Comparison of ENCODE assay signal across 1 cellular context in the genomic region with DNA sequence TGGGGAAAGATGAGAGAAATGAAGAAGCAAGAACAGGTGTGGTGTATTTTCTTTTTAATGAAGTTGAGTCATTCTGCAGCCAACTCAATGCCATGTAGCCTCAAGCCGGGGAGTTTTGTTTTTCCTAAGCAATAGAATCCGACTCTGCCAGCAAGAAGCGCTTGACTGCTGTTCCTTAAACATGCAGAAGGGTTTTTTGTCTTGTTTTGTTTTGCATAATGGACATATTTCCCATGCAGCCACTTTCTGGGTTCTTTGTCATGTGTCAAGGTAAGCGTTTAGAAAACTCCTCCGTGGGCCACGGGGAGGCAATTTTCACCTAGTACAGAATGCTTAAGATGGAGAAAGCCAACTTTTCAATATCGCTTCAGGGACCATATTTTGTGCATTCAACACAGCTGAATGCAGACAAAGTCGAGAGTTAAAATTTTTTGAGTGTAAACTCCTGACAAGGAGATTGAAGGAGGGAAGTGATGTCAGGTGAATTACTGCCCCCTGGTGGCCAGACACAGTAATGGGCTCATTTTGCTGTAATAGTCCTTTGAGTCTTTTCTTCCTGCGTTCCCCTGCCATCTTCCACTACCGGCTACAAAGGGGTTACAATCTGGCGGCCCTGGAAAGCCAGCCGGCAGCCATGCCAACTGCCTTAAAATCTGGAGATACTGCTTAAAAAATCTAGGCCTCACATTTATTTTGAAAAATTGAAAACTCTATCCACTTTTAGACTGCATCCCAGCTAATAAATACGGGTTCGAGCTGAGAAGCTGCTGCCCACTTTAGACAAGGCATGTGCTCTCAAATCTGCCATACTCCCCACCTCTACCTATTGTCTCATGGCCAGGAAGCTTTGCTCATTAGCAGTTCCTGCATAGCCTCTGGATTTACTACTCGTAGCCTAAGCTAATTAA.
A peak's percentile ranks its signal among the peaks of the same experiment; 100 is the strongest.
TF ChIP-seq lines count a peak whose summit lies in the region.

No MANE protein-coding gene starts in this region.

TF ChIP-seq in H1, 55 proteins besides CTCF, POLR2A, EP300 and RAD21:
- TF ChIP-seq, protein P1, sequence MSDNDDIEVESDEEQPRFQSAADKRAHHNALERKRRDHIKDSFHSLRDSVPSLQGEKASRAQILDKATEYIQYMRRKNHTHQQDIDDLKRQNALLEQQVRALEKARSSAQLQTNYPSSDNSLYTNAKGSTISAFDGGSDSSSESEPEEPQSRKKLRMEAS (IDR thresholded peaks at IDR 0.05) = peak; percentile 21; the same call in 1 of the 2 replicates
- no peak for TF ChIP-seq KDM5A (IDR thresholded peaks at IDR 0.05; ENCODE audit: low read length)
- TF ChIP-seq, protein P2, sequence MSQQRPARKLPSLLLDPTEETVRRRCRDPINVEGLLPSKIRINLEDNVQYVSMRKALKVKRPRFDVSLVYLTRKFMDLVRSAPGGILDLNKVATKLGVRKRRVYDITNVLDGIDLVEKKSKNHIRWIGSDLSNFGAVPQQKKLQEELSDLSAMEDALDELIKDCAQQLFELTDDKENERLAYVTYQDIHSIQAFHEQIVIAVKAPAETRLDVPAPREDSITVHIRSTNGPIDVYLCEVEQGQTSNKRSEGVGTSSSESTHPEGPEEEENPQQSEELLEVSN (IDR thresholded peaks at IDR 0.05) = peak; percentile 44
- TF ChIP-seq, protein P3, sequence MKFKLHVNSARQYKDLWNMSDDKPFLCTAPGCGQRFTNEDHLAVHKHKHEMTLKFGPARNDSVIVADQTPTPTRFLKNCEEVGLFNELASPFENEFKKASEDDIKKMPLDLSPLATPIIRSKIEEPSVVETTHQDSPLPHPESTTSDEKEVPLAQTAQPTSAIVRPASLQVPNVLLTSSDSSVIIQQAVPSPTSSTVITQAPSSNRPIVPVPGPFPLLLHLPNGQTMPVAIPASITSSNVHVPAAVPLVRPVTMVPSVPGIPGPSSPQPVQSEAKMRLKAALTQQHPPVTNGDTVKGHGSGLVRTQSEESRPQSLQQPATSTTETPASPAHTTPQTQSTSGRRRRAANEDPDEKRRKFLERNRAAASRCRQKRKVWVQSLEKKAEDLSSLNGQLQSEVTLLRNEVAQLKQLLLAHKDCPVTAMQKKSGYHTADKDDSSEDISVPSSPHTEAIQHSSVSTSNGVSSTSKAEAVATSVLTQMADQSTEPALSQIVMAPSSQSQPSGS (IDR thresholded peaks at IDR 0.05; ENCODE audit: low read length) = peak; percentile 59; the same call in 1 of the 2 replicates
- peak; percentile 77; the same call in 1 of the 2 replicates for TF ChIP-seq YY1 (IDR thresholded peaks at IDR 0.05; ENCODE audit: low read depth, low read length)
TF ChIP-seq in H1: peak in this region for 4.
